1 cellular context compared by ENCODE assay signal in genomic region chr19:46990998-46991676, GRCh38.
TF ChIP-seq lines count a peak whose summit lies in the region.

No MANE protein-coding gene starts in this region.

TF ChIP-seq in HepG2, 621 proteins besides CTCF, POLR2A, EP300 and RAD21 (continued from another document):
- TF ChIP-seq ZGPAT (CRISPR knock-in tag; IDR thresholded peaks at IDR 0.05) = peak; percentile 54; the same call in 1 of the 2 replicates
- TF ChIP-seq TAF1 (CRISPR knock-in tag; IDR thresholded peaks at IDR 0.05) = no peak
- no peak for TF ChIP-seq ZFP41 (CRISPR knock-in tag; IDR thresholded peaks at IDR 0.05; ENCODE audit: borderline replicate concordance)
- no peak for TF ChIP-seq ZXDC (CRISPR knock-in tag; IDR thresholded peaks at IDR 0.05)
- no peak for TF ChIP-seq CBFB (CRISPR knock-in tag; IDR thresholded peaks at IDR 0.05)
- TF ChIP-seq ZFP36 (IDR thresholded peaks at IDR 0.05; ENCODE audit: borderline replicate concordance, low read depth, low read length, partially characterized antibody) = no peak
- TF ChIP-seq HIVEP1 (CRISPR knock-in tag; IDR thresholded peaks at IDR 0.05) = no peak
- 0 out of 2 replicates have a peak, but pooled peaks have one; percentile 23 for TF ChIP-seq NFATC3 (CRISPR knock-in tag; IDR thresholded peaks at IDR 0.05)
- TF ChIP-seq CENPBD1 (CRISPR knock-in tag; IDR thresholded peaks at IDR 0.05; ENCODE audit: borderline replicate concordance, low read depth) = no peak
- TF ChIP-seq TEAD2 (CRISPR knock-in tag; IDR thresholded peaks at IDR 0.05) = no peak
- no peak for TF ChIP-seq ZC3H13 (CRISPR knock-in tag; IDR thresholded peaks at IDR 0.05)
- no peak; the same call in 1 of the 2 replicates for TF ChIP-seq ETV5 (CRISPR knock-in tag; IDR thresholded peaks at IDR 0.05; ENCODE audit: borderline replicate concordance)
- no peak for TF ChIP-seq SPEN (CRISPR knock-in tag; IDR thresholded peaks at IDR 0.05; ENCODE audit: low read depth)
- TF ChIP-seq HNRNPUL1 (IDR thresholded peaks at IDR 0.05; ENCODE audit: low read depth, low read length) = no peak
- TF ChIP-seq ISL2 (CRISPR knock-in tag; IDR thresholded peaks at IDR 0.05) = no peak
- peak; percentile 40; the same call in 1 of the 2 replicates for TF ChIP-seq ZNF619 (CRISPR knock-in tag; IDR thresholded peaks at IDR 0.05)
- no peak for TF ChIP-seq ZNF235 (CRISPR knock-in tag; IDR thresholded peaks at IDR 0.05; ENCODE audit: borderline replicate concordance)
- no peak for TF ChIP-seq ELF4 (CRISPR knock-in tag; IDR thresholded peaks at IDR 0.05; ENCODE audit: borderline replicate concordance)
- no peak for TF ChIP-seq TOPORS (CRISPR knock-in tag; IDR thresholded peaks at IDR 0.05)
- TF ChIP-seq REPIN1 (CRISPR knock-in tag; IDR thresholded peaks at IDR 0.05; ENCODE audit: borderline replicate concordance, low read depth) = no peak
- TF ChIP-seq NRL (CRISPR knock-in tag; IDR thresholded peaks at IDR 0.05; ENCODE audit: borderline replicate concordance) = no peak
- TF ChIP-seq ZNF747 (CRISPR knock-in tag; IDR thresholded peaks at IDR 0.05; ENCODE audit: borderline replicate concordance) = no peak
- no peak for TF ChIP-seq THRA (CRISPR knock-in tag; IDR thresholded peaks at IDR 0.05; ENCODE audit: borderline replicate concordance)
